ENCODE assay signal across 8 cellular contexts in genomic region chr1:51518730-51519047, GRCh38. TPM values are rescaled to one million over a fixed set of nuclear protein-coding genes. Genes with fewer than 3 reads are reported as not detected.
DNase-seq lines count a peak whose midpoint lies in the region; ATAC-seq and TF ChIP-seq lines count a peak whose summit lies in the region.

No MANE protein-coding gene starts in this region.

- no peaks in the 10 kb centered on the region for H3K27me3 ChIP-seq in SJSA1 (replicated peaks)

- peaks cover 41% of the 10 kb centered on the region for H3K4me1 ChIP-seq in SJSA1 (replicated peaks)

- H3K4me3 ChIP-seq in SJSA1: peak overlapping the region; percentile 96
- H3K4me3 ChIP-seq in astrocyte of the spinal cord (ENCODE audit: low read depth, low read length): peak overlapping the region; percentile 76

- no peak for TF ChIP-seq CTCF in astrocyte of the spinal cord (IDR thresholded peaks at IDR 0.05; ENCODE audit: low read depth, low read length)

- H3K27ac ChIP-seq in SJSA1: peak overlapping the region; percentile 64

- peaks cover 9% of the 10 kb centered on the region; the same call in 1 of the 2 replicates for H3K36me3 ChIP-seq in SJSA1

- H3K9me3 ChIP-seq in SJSA1 (replicated peaks): no peaks in the 10 kb centered on the region

- in situ Hi-C loops in astrocyte of the spinal cord (cut with HindIII; ENCODE audit: low sequenced_read_pairs): no loop called here

- DNase-seq in NOMO-1 treated with DMSO at 0.1 percent for 48 hours (lab: John Stamatoyannopoulos, UW; ENCODE audit: unreplicated experiment): peak; percentile 22
- no peak for DNase-seq in NOMO-1 treated with dmso at 0.1 percent for 144 hours (lab: John Stamatoyannopoulos, UW; ENCODE audit: unreplicated experiment)
- DNase-seq in SJSA1 (ENCODE audit: low read depth in 1 of 2, low spot score in 2 of 2): no peak
- no peak for DNase-seq in astrocyte of the spinal cord (ENCODE audit: low read depth, low spot score)
- DNase-seq in iris pigment epithelial cell (ENCODE audit: low read depth): peak; percentile 38
- DNase-seq in stimulated activated CD4-positive, alpha-beta T cell treated with anti-CD3 and anti-CD28 coated beads, Interleukin-4, amount 100 ng/mL, for 1 hour: peak; percentile 47
- no peak for DNase-seq in NCI-H526 treated with DMSO at 0.1 percent for 48 hours (lab: John Stamatoyannopoulos, UW)

- ATAC-seq in HG02943 (IDR thresholded peaks at IDR 0.05; ENCODE audit: low read depth, unreplicated experiment): peak; percentile 48

RNA-seq across cellular contexts. Expression of gene EPS15, which starts 0.4 kb away (rescaled TPM):
- 30.4 and 31.7 TPM in 2 replicates for total RNA-seq in SJSA1 (2014; rRNA removed; shearing (Covaris generic))

Comparison
In these comparisons a context has a peak if more than half of its experiments do, and no peak if none do; other contexts are left out.
1. DNase-seq: peak in NOMO-1 treated with DMSO at 0.1 percent for 48 hours (single experiment), iris pigment epithelial cell (single experiment) and stimulated activated CD4-positive, alpha-beta T cell treated with anti-CD3 and anti-CD28 coated beads, Interleukin-4, amount 100 ng/mL, for 1 hour (single experiment); none in NOMO-1 treated with dmso at 0.1 percent for 144 hours (single experiment), SJSA1 (0 of 2), astrocyte of the spinal cord (single experiment) and NCI-H526 treated with DMSO at 0.1 percent for 48 hours (single experiment).